ENCODE assay signal across 12 cellular contexts in genomic region chr17:9004132-9004960, GRCh38. TPM values are rescaled to one million over a fixed set of nuclear protein-coding genes. Genes with fewer than 3 reads are reported as not detected.
A peak's percentile ranks its signal among the peaks of the same experiment; 100 is the strongest.
DNase-seq lines count a peak whose midpoint lies in the region; ATAC-seq and TF ChIP-seq lines count a peak whose summit lies in the region.
"Had no signal": no experiment of that assay in that cellular context is flagged by ENCODE, and none has a peak within 500 bp of the region (broad histone marks: within the 10 kb centered on the region; RNA-seq: fewer than 3 reads in every experiment).

No MANE protein-coding gene starts in this region.

- TF ChIP-seq RAD21 in SK-N-SH (IDR thresholded peaks at IDR 0.05; ENCODE audit: low read length) = no peak

- H3K4me1 Mint-ChIP-seq in immature natural killer cell = peaks cover 7 to 10% of the 10 kb centered on the region in 2 donors

- H3K27me3 ChIP-seq in SK-N-SH (ENCODE audit: insufficient read depth) (peaks cover 30% of the 10 kb centered on the region), smooth muscle cell (ENCODE audit: low read depth) (peaks cover 97% of the 10 kb centered on the region)

- H3K4me3 ChIP-seq in SK-N-SH (ENCODE audit: low read depth in 2 of 2, low read length in 1 of 2) = no peak overlapping the region
- peak overlapping the region; percentile 9 for H3K4me3 ChIP-seq in astrocyte of the cerebellum (ENCODE audit: low read depth, low read length)
- H3K4me3 ChIP-seq in smooth muscle cell = peak overlapping the region; percentile 26

- in situ Hi-C loops in astrocyte of the cerebellum (cut with HindIII; ENCODE audit: low sequenced_read_pairs) = no loop called here

- H3K9me3 Mint-ChIP-seq in immature natural killer cell = no peaks in the 10 kb centered on the region
- H3K9me3 Mint-ChIP-seq: activated CD4-positive, alpha-beta T cell treated with anti-CD3 and anti-CD28 coated beads, Interleukin-2, amount 10 ng/mL, durations not matched to agents 24 days and 14 days had no signal

- H3K79me2 ChIP-seq in SK-N-SH (ENCODE audit: insufficient read depth) (no peaks in the 10 kb centered on the region), smooth muscle cell (ENCODE audit: low read depth) (no peaks in the 10 kb centered on the region)

- CTCF ChIA-PET in SK-N-SH (lab: Yijun Ruan, JAX) = interaction anchor here (1.5 kb wide), 1 partner anchor 11 kb away, joined by 3 read pairs; no protein-coding TSS in a partner anchor

- 40% methylated on average over 51 of the region's 58 CpGs for WGBS in SK-N-SH (ENCODE audit: low lambda C conversion rate)
- WGBS in smooth muscle cell (ENCODE audit: low lambda C conversion rate) = 9% methylated on average over 57 of the region's 58 CpGs

- no peak overlapping the region for H3K27ac ChIP-seq in SK-N-SH (ENCODE audit: low read depth in 2 of 2, low read length in 1 of 2)
- no peak overlapping the region for H3K27ac ChIP-seq in smooth muscle cell (ENCODE audit: low read depth)

- H3F3A ChIP-seq in SK-N-SH (replicated peaks; ENCODE audit: insufficient read depth) = no peaks in the 10 kb centered on the region
- no peaks in the 10 kb centered on the region for H3F3A ChIP-seq in smooth muscle cell (ENCODE audit: low read depth)

- H3K4me1 ChIP-seq in SK-N-SH (ENCODE audit: control insufficient read depth in 1 of 2, insufficient read depth in 2 of 2, low read depth in 1 of 2, low read length in 1 of 2) (no peaks in the 10 kb centered on the region), smooth muscle cell (ENCODE audit: low read depth) (peaks cover 18% of the 10 kb centered on the region)

- H3K4me3 Mint-ChIP-seq in immature natural killer cell = peak overlapping the region in 3 of 5 donors; percentile 9 to 44 (median 35)

- no peak for TF ChIP-seq EP300 in SK-N-SH (IDR thresholded peaks at IDR 0.05; ENCODE audit: borderline replicate concordance in 1 of 2, low read depth in 1 of 2, low read length in 1 of 2)

- no peaks in the 10 kb centered on the region for H4K20me1 ChIP-seq in SK-N-SH (ENCODE audit: insufficient read depth)
- H4K20me1 ChIP-seq in smooth muscle cell (ENCODE audit: low read depth) = no peaks in the 10 kb centered on the region

- TF ChIP-seq CTCF in SK-N-SH (IDR thresholded peaks at IDR 0.05) = no peak
- no peak for TF ChIP-seq CTCF in astrocyte of the cerebellum (IDR thresholded peaks at IDR 0.05; ENCODE audit: low read depth, low read length, missing control alignments)
- no peak for TF ChIP-seq CTCF in smooth muscle cell (IDR thresholded peaks at IDR 0.05; ENCODE audit: borderline replicate concordance, insufficient read depth, poor library complexity, severe bottlenecking)

- DNase-seq in SK-N-SH (no peak), astrocyte of the cerebellum (ENCODE audit: low read depth) (no peak), immature natural killer cell (no peak), smooth muscle cell (lab: John Stamatoyannopoulos, UW; ENCODE audit: unreplicated experiment) (no peak), nucleus accumbens (lab: John Stamatoyannopoulos, UW) (no peak)
- DNase-seq: 8988T; activated CD4-positive, alpha-beta T cell treated with anti-CD3 and anti-CD28 coated beads, Interleukin-2, amount 10 ng/mL, durations not matched to agents 24 days and 14 days; EL had no signal

- peaks cover 18 to 33% (median 31%) of the 10 kb centered on the region in 3 donors for H3K27me3 Mint-ChIP-seq in immature natural killer cell (ENCODE audit: low read depth in 3 of 3)

- H3K9ac ChIP-seq in SK-N-SH (no peak overlapping the region), smooth muscle cell (ENCODE audit: low read depth) (no peak overlapping the region)

- H3K4me2 ChIP-seq in SK-N-SH (no peak overlapping the region), smooth muscle cell (peak overlapping the region; percentile 63)

- no peaks in the 10 kb centered on the region for H3K9me2 ChIP-seq in SK-N-SH

- POLR2A ChIA-PET in SK-N-SH (lab: Yijun Ruan, JAX) = no interaction called here

- H3K36me3 ChIP-seq in SK-N-SH (replicated peaks in 1 of 2; ENCODE audit: control insufficient read depth in 1 of 2, insufficient read depth in 2 of 2, low read length in 1 of 2) (no peaks in the 10 kb centered on the region), smooth muscle cell (ENCODE audit: low read depth) (no peaks in the 10 kb centered on the region)

- H2AFZ ChIP-seq in SK-N-SH (ENCODE audit: low read depth) = no peak overlapping the region
- H2AFZ ChIP-seq in smooth muscle cell (ENCODE audit: low read depth) = no peak overlapping the region

- ATAC-seq in SK-N-SH treated with all-trans-retinoic acid at 6 μM for 48 hours (no peak), GM19395 (IDR thresholded peaks at IDR 0.05; ENCODE audit: unreplicated experiment) (no peak), HG03045 (IDR thresholded peaks at IDR 0.05; ENCODE audit: unreplicated experiment) (no peak)

- no peaks in the 10 kb centered on the region for H3K9me3 ChIP-seq in SK-N-SH
- no peaks in the 10 kb centered on the region for H3K9me3 ChIP-seq in smooth muscle cell (replicated peaks; ENCODE audit: low read depth)

- no peak overlapping the region for H3K27ac Mint-ChIP-seq in immature natural killer cell
- H3K27ac Mint-ChIP-seq: activated CD4-positive, alpha-beta T cell treated with anti-CD3 and anti-CD28 coated beads, Interleukin-2, amount 10 ng/mL, durations not matched to agents 24 days and 14 days had no signal

- H3K36me3 Mint-ChIP-seq in immature natural killer cell = peaks cover 0 to 4% (median 0%) of the 10 kb centered on the region in 3 donors

TF ChIP-seq in SK-N-SH treated with all-trans-retinoic acid at 6 μM for 48 hours, 23 proteins besides CTCF, POLR2A, EP300 and RAD21:
- TF ChIP-seq ISL1 (CRISPR knock-in tag; IDR thresholded peaks at IDR 0.05) = no peak
- TF ChIP-seq ZFP3 (CRISPR knock-in tag; IDR thresholded peaks at IDR 0.05) = 0 out of 2 replicates have a peak, but pooled peaks have one; percentile 27
- TF ChIP-seq CSRNP3 (CRISPR knock-in tag; IDR thresholded peaks at IDR 0.05) = no peak
- no peak for TF ChIP-seq ZNF565 (CRISPR knock-in tag; conservative IDR thresholded peaks at IDR 0.05; ENCODE audit: low read depth)

TF ChIP-seq in SK-N-SH, 30 proteins besides CTCF, POLR2A, EP300 and RAD21:
- TF ChIP-seq NFIC (IDR thresholded peaks at IDR 0.05; ENCODE audit: borderline replicate concordance) (no peak), TEAD4 (IDR thresholded peaks at IDR 0.05; ENCODE audit: borderline replicate concordance, insufficient read depth) (no peak), RFX5 (IDR thresholded peaks at IDR 0.05; ENCODE audit: low read length) (no peak), FOSL2 (IDR thresholded peaks at IDR 0.05; ENCODE audit: borderline replicate concordance, low read depth) (no peak), GABPA (IDR thresholded peaks at IDR 0.05; ENCODE audit: low read depth) (no peak), NRF1 (IDR thresholded peaks at IDR 0.05; ENCODE audit: low read depth, low read length) (no peak), FOXM1 (IDR thresholded peaks at IDR 0.05; ENCODE audit: low read depth) (no peak), USF1 (IDR thresholded peaks at IDR 0.05; ENCODE audit: borderline replicate concordance, low read depth) (no peak), RCOR1 (IDR thresholded peaks at IDR 0.05; ENCODE audit: low read length) (no peak), IRF3 (IDR thresholded peaks at IDR 0.05; ENCODE audit: low read depth, low read length) (no peak), JUND (IDR thresholded peaks at IDR 0.05) (no peak), SMC3 (IDR thresholded peaks at IDR 0.05; ENCODE audit: low read depth, low read length) (no peak), CHD2 (IDR thresholded peaks at IDR 0.05; ENCODE audit: low read length, partially characterized antibody) (no peak), GATA2 (CRISPR knock-in tag; IDR thresholded peaks at IDR 0.05) (no peak)

RNA-seq across cellular contexts. Expression of gene NTN1, which starts 17.0 kb away (rescaled TPM):
- polyA plus RNA-seq in SK-N-SH (2012; rRNA removed) = 0.03 and 0.05 TPM in 2 replicates
- polyA plus RNA-seq in SK-N-SH (2012; cell fraction: cytosol; rRNA removed) = 0.01 and 0.07 TPM in 2 replicates
- 0.01 and 0.05 TPM in 2 replicates for polyA plus RNA-seq in SK-N-SH (2012; cell fraction: nucleus; rRNA removed)
- polyA plus RNA-seq in immature natural killer cell = not detected
- total RNA-seq in smooth muscle cell = 0.13 and 0.72 TPM in 2 replicates
- polyA plus RNA-seq in smooth muscle cell = 0.07 TPM in 1 of 2 replicates, not detected in the other
- total RNA-seq: HT1080 had no signal

RNA-seq across cellular contexts. Expression of gene PIK3R5, which starts 38.8 kb away (rescaled TPM):
- polyA plus RNA-seq in SK-N-SH (2012; rRNA removed) = not detected in 2 replicates
- not detected in 2 replicates for polyA plus RNA-seq in SK-N-SH (2012; cell fraction: cytosol; rRNA removed)
- polyA plus RNA-seq in SK-N-SH (2012; cell fraction: nucleus; rRNA removed) = 0.01 TPM in 1 of 2 replicates, not detected in the other
- polyA plus RNA-seq in immature natural killer cell = 10 to 100 TPM; 26.7 to 90.9 (median 28.9) TPM
- 0.27 TPM in 1 of 2 replicates, not detected in the other for total RNA-seq in smooth muscle cell
- polyA plus RNA-seq in smooth muscle cell = not detected in 2 replicates
- total RNA-seq: HT1080 had no signal

Comparison
In these comparisons a context has a peak if more than half of its experiments do, and no peak if none do; other contexts are left out.
1. H3K4me3 ChIP-seq: peak in astrocyte of the cerebellum (single experiment) and smooth muscle cell (single experiment); none in SK-N-SH (0 of 2).
2. RNA of gene PIK3R5, which starts 38.8 kb away (polyA plus RNA-seq): 26.7 to 90.9 TPM in immature natural killer cell; 0.01 TPM in SK-N-SH and not detected in smooth muscle cell; every median in the first group is over 10 times any median in the second.